In the genomic region with DNA sequence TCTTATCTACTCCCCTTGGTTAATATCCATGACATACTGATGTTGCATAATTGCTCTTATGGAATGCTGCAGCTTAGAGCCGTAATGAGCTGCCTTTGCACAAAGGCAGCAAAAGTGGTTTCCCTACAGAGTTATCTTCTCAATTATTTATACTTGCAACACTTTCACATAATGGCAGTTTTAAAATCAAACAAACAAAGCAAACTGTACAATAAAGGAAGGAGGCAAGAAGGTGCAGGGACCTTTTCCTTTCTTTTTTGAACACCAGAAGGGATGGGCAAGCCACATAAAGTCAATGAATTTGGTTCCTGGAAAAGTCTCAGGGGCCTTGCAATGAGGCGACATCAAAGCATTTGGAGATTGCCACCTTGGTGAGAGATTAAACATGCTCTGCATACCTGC, we compare ENCODE assay signal across 38 cellular contexts.
A peak's percentile ranks its signal among the peaks of the same experiment; 100 is the strongest.
DNase-seq lines count a peak whose midpoint lies in the region; ATAC-seq, FAIRE-seq and TF ChIP-seq lines count a peak whose summit lies in the region.
"Had no signal": no experiment of that assay in that cellular context is flagged by ENCODE, and none has a peak within 500 bp of the region (broad histone marks: within the 10 kb centered on the region; RNA-seq: fewer than 3 reads in every experiment).

No MANE protein-coding gene starts in this region.

- peaks cover 6% of the 10 kb centered on the region; the same call in 1 of the 3 replicates for H3K4me1 ChIP-seq in A549
- H3K4me1 ChIP-seq in astrocyte (ENCODE audit: insufficient read depth, low read length) = peaks cover 10% of the 10 kb centered on the region
- H3K4me1 ChIP-seq in HAP-1 = peaks cover 6% of the 10 kb centered on the region
- H3K4me1 ChIP-seq in suprapubic skin = peaks cover 19% of the 10 kb centered on the region
- H3K4me1 ChIP-seq: colonic mucosa, psoas muscle had no signal

- H3K36me3 Mint-ChIP-seq in astrocyte (ENCODE audit: low read depth, unreplicated experiment) = peaks cover 1% of the 10 kb centered on the region
- peaks cover 33% of the 10 kb centered on the region for H3K36me3 Mint-ChIP-seq in mesothelial cell of epicardium
- H3K36me3 Mint-ChIP-seq: CD4-positive, CD25-positive, alpha-beta regulatory T cell had no signal

- no peak for TF ChIP-seq CTCF in A549 (IDR thresholded peaks at IDR 0.05)
- no peak for TF ChIP-seq CTCF in astrocyte (IDR thresholded peaks at IDR 0.05; ENCODE audit: insufficient read depth, low read depth, low read length)
- no peak for TF ChIP-seq CTCF in mesothelial cell of epicardium (IDR thresholded peaks at IDR 0.05; ENCODE audit: unreplicated experiment)
- no peak for TF ChIP-seq CTCF in suprapubic skin (IDR thresholded peaks at IDR 0.05)

- peaks cover 11% of the 10 kb centered on the region for H3K79me2 ChIP-seq in astrocyte (ENCODE audit: insufficient read depth, low read length)

- CTCF ChIA-PET in A549 (lab: Yijun Ruan, JAX) = interaction anchor here (1.3 kb wide), 1 partner anchor 28 kb away, joined by 3 read pairs; no protein-coding TSS in a partner anchor

- H3K9me3 ChIP-seq in A549 (no peaks in the 10 kb centered on the region), astrocyte (ENCODE audit: insufficient read depth, low read depth, low read length) (no peaks in the 10 kb centered on the region), HAP-1 (no peaks in the 10 kb centered on the region), suprapubic skin (no peaks in the 10 kb centered on the region)
- H3K9me3 ChIP-seq: colonic mucosa, neutrophil, psoas muscle, testis had no signal

- TF ChIP-seq POLR2A in A549 (IDR thresholded peaks at IDR 0.05; ENCODE audit: low read length) = no peak
- no peak for TF ChIP-seq POLR2A in suprapubic skin (IDR thresholded peaks at IDR 0.05)

- H3K9me3 Mint-ChIP-seq in astrocyte (ENCODE audit: unreplicated experiment) (no peaks in the 10 kb centered on the region), mesothelial cell of epicardium (no peaks in the 10 kb centered on the region)
- H3K9me3 Mint-ChIP-seq: activated CD8-positive, alpha-beta T cell treated with anti-CD3 and anti-CD28 coated beads for 36 hours; activated T-helper 1 cell treated with anti-CD3 and anti-CD28 coated beads, Interleukin-12 subunit alpha, Interleukin-12 subunit beta, Interleukin-2, Interleukin-4 antibody, amounts not matched to agents 30 ng/mL and 10 ng/mL and 1 ng/mL, durations not matched to agents 14 hours and 24 hours and 36 hours had no signal

- POLR2A ChIA-PET in A549 (lab: Yijun Ruan, JAX) = no interaction called here

- FAIRE-seq in A549 (lab: Jason Lieb, UNC) (no peak), astrocyte (lab: Jason Lieb, UNC) (no peak)
- FAIRE-seq: bronchial epithelial cell, GM12891, H1, HepG2, kidney, RCC 7860 had no signal

- H3K9ac ChIP-seq in astrocyte (ENCODE audit: low read length) = no peak overlapping the region

- H3K4me3 ChIP-seq in A549 = no peak overlapping the region
- no peak overlapping the region for H3K4me3 ChIP-seq in astrocyte (ENCODE audit: insufficient read depth, low read depth, low read length)
- H3K4me3 ChIP-seq in HAP-1 = no peak overlapping the region
- H3K4me3 ChIP-seq in suprapubic skin = no peak overlapping the region
- H3K4me3 ChIP-seq: colonic mucosa, psoas muscle, testis had no signal

- in situ Hi-C loops in HAP-1 (cut with MboI; ENCODE audit: low sequenced_read_pairs) = no loop called here

- DNase-seq in A549 (ENCODE audit: low read depth in 1 of 2, low spot score in 1 of 2) = no peak
- DNase-seq in HCEC 1CT = peak; percentile 22
- peak; percentile 51 for DNase-seq in astrocyte (ENCODE audit: low read depth)
- DNase-seq in mesothelial cell of epicardium (ENCODE audit: low spot score in 2 of 2, unreplicated experiment in 2 of 2) = no peak
- no peak for DNase-seq in HAP-1 (ENCODE audit: low spot score in 2 of 2)
- no peak for DNase-seq in NK-92 treated with Interleukin-12 subunit alpha and Interleukin-12 subunit beta, amount 100 ng/mL, for 24 hours (lab: John Stamatoyannopoulos, UW)
- no peak for DNase-seq in suprapubic skin (ENCODE audit: low spot score in 2 of 2)
- DNase-seq in NCI-H187 (lab: John Stamatoyannopoulos, UW) = no peak
- DNase-seq: activated CD4-positive, alpha-beta T cell treated with anti-CD3 and anti-CD28 coated beads for 36 hours; activated CD8-positive, alpha-beta memory T cell treated with anti-CD3 and anti-CD28 coated beads, Interleukin-2, amount 50 U/mL, for 48 hours; activated CD8-positive, alpha-beta T cell treated with anti-CD3 and anti-CD28 coated beads for 36 hours; activated naive CD4-positive, alpha-beta T cell treated with anti-CD3 and anti-CD28 coated beads, Interleukin-2, amount 50 U/mL, for 16 hours; AML-193; amygdala; CD4-positive, CD25-positive, alpha-beta regulatory T cell; colonic mucosa; DMS 273 treated with DMSO at 0.1 percent for 48 hours; effector CD4-positive, alpha-beta T cell; head of caudate nucleus; kidney; left ventricle myocardium superior; MV-4-11; NCI-H146; NCI-H446; psoas muscle; SIG-M5; stimulated activated naive CD8-positive, alpha-beta T cell treated with anti-CD3 and anti-CD28 coated beads, Interleukin-15, Interleukin-2, amounts not matched to agents 100 U/mL and 50 U/mL, for 24 hours; SW 1271; testis had no signal

- H3K27ac ChIP-seq in A549 (no peak overlapping the region), astrocyte (ENCODE audit: low read depth, low read length) (no peak overlapping the region), suprapubic skin (no peak overlapping the region)
- H3K27ac ChIP-seq: colonic mucosa, epithelial cell of prostate, neutrophil, psoas muscle, testis, VCaP had no signal

- TF ChIP-seq RAD21 in A549 (conservative IDR thresholded peaks at IDR 0.05 in 1 of 2, IDR thresholded peaks at IDR 0.05 in 1 of 2) = no peak

- no peaks in the 10 kb centered on the region for H3K36me3 ChIP-seq in astrocyte (ENCODE audit: insufficient read depth, low read length)
- no peaks in the 10 kb centered on the region for H3K36me3 ChIP-seq in HAP-1 (replicated peaks)
- H3K36me3 ChIP-seq in suprapubic skin = no peaks in the 10 kb centered on the region
- H3K36me3 ChIP-seq: colonic mucosa, neutrophil had no signal

- 81% methylated on average over 2 of the region's 2 CpGs for WGBS in A549 (ENCODE audit: missing lambda C conversion rate)
- WGBS in suprapubic skin = 83% methylated on average over 2 of the region's 2 CpGs

- peaks cover 21% of the 10 kb centered on the region for H4K20me1 ChIP-seq in astrocyte (ENCODE audit: insufficient read depth, low read length)

- H3K27ac Mint-ChIP-seq in astrocyte (ENCODE audit: unreplicated experiment) (no peak overlapping the region), mesothelial cell of epicardium (peak overlapping the region; percentile 83)
- H3K27ac Mint-ChIP-seq: activated CD4-positive, alpha-beta T cell treated with anti-CD3 and anti-CD28 coated beads for 36 hours; activated CD8-positive, alpha-beta T cell treated with anti-CD3 and anti-CD28 coated beads for 36 hours; activated T-helper 1 cell treated with anti-CD3 and anti-CD28 coated beads, Interleukin-12 subunit alpha, Interleukin-12 subunit beta, Interleukin-2, Interleukin-4 antibody, amounts not matched to agents 30 ng/mL and 10 ng/mL and 1 ng/mL, durations not matched to agents 14 hours and 24 hours and 36 hours; CD4-positive, CD25-positive, alpha-beta regulatory T cell had no signal

- H2AFZ ChIP-seq in astrocyte (ENCODE audit: low read depth, low read length) = no peak overlapping the region

- no peak for ATAC-seq in A549
- ATAC-seq: activated CD4-positive, alpha-beta T cell treated with anti-CD3 and anti-CD28 coated beads for 36 hours; activated CD8-positive, alpha-beta T cell treated with anti-CD3 and anti-CD28 coated beads for 36 hours; left ventricle myocardium superior; psoas muscle; stimulated activated naive CD8-positive, alpha-beta T cell treated with anti-CD3 and anti-CD28 coated beads, Interleukin-15, Interleukin-2, amounts not matched to agents 100 U/mL and 50 U/mL, for 24 hours had no signal

- TF ChIP-seq EP300 in A549 (IDR thresholded peaks at IDR 0.05) (no peak), suprapubic skin (IDR thresholded peaks at IDR 0.05) (no peak)

- H3K27me3 ChIP-seq in astrocyte (ENCODE audit: insufficient read depth, low read length) (no peaks in the 10 kb centered on the region), HAP-1 (ENCODE audit: low read depth) (no peaks in the 10 kb centered on the region), suprapubic skin (no peaks in the 10 kb centered on the region)
- H3K27me3 ChIP-seq: colonic mucosa, neutrophil, testis had no signal

- H3K4me1 Mint-ChIP-seq in astrocyte (ENCODE audit: low read depth, unreplicated experiment) = peaks cover 10% of the 10 kb centered on the region
- peaks cover 50% of the 10 kb centered on the region for H3K4me1 Mint-ChIP-seq in mesothelial cell of epicardium
- H3K4me1 Mint-ChIP-seq: activated CD4-positive, alpha-beta T cell treated with anti-CD3 and anti-CD28 coated beads for 36 hours; CD4-positive, CD25-positive, alpha-beta regulatory T cell had no signal

- H3K4me3 Mint-ChIP-seq in astrocyte (ENCODE audit: unreplicated experiment) = no peak overlapping the region
- H3K4me3 Mint-ChIP-seq in mesothelial cell of epicardium = no peak overlapping the region
- H3K4me3 Mint-ChIP-seq: activated CD4-positive, alpha-beta T cell treated with anti-CD3 and anti-CD28 coated beads for 36 hours; activated CD8-positive, alpha-beta T cell treated with anti-CD3 and anti-CD28 coated beads for 36 hours; activated T-helper 1 cell treated with anti-CD3 and anti-CD28 coated beads, Interleukin-12 subunit alpha, Interleukin-12 subunit beta, Interleukin-2, Interleukin-4 antibody, amounts not matched to agents 30 ng/mL and 10 ng/mL and 1 ng/mL, durations not matched to agents 14 hours and 24 hours and 36 hours; CD4-positive, CD25-positive, alpha-beta regulatory T cell had no signal

- H3K4me2 ChIP-seq in A549 (0 out of 3 replicates have a peak overlapping the region, but pooled peaks have one; percentile 1), astrocyte (ENCODE audit: low read length) (no peak overlapping the region)

- H3K27me3 Mint-ChIP-seq in astrocyte (ENCODE audit: low read depth, unreplicated experiment) = no peaks in the 10 kb centered on the region
- no peaks in the 10 kb centered on the region for H3K27me3 Mint-ChIP-seq in mesothelial cell of epicardium (ENCODE audit: low read depth)
- H3K27me3 Mint-ChIP-seq: activated CD4-positive, alpha-beta T cell treated with anti-CD3 and anti-CD28 coated beads for 36 hours; activated CD8-positive, alpha-beta T cell treated with anti-CD3 and anti-CD28 coated beads for 36 hours; CD4-positive, CD25-positive, alpha-beta regulatory T cell had no signal

TF ChIP-seq in A549, 52 proteins besides CTCF, POLR2A, EP300 and RAD21 (continues in another document):
- no peak for TF ChIP-seq NPAS2 (CRISPR knock-in tag; IDR thresholded peaks at IDR 0.05; ENCODE audit: borderline replicate concordance)
- TF ChIP-seq, protein P1, sequence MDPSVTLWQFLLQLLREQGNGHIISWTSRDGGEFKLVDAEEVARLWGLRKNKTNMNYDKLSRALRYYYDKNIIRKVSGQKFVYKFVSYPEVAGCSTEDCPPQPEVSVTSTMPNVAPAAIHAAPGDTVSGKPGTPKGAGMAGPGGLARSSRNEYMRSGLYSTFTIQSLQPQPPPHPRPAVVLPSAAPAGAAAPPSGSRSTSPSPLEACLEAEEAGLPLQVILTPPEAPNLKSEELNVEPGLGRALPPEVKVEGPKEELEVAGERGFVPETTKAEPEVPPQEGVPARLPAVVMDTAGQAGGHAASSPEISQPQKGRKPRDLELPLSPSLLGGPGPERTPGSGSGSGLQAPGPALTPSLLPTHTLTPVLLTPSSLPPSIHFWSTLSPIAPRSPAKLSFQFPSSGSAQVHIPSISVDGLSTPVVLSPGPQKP (IDR thresholded peaks at IDR 0.05; ENCODE audit: low read depth, low read length) = no peak

Comparison
In these comparisons a context has a peak if more than half of its experiments do, and no peak if none do; other contexts are left out.
1. DNase-seq: peak in HCEC 1CT (single experiment) and astrocyte (single experiment); none in A549 (0 of 2), mesothelial cell of epicardium (0 of 2), HAP-1 (0 of 2), NK-92 treated with Interleukin-12 subunit alpha and Interleukin-12 subunit beta, amount 100 ng/mL, for 24 hours (single experiment), suprapubic skin (0 of 2) and NCI-H187 (0 of 2).